ENCODE assay signal across 14 cellular contexts in the genomic region with DNA sequence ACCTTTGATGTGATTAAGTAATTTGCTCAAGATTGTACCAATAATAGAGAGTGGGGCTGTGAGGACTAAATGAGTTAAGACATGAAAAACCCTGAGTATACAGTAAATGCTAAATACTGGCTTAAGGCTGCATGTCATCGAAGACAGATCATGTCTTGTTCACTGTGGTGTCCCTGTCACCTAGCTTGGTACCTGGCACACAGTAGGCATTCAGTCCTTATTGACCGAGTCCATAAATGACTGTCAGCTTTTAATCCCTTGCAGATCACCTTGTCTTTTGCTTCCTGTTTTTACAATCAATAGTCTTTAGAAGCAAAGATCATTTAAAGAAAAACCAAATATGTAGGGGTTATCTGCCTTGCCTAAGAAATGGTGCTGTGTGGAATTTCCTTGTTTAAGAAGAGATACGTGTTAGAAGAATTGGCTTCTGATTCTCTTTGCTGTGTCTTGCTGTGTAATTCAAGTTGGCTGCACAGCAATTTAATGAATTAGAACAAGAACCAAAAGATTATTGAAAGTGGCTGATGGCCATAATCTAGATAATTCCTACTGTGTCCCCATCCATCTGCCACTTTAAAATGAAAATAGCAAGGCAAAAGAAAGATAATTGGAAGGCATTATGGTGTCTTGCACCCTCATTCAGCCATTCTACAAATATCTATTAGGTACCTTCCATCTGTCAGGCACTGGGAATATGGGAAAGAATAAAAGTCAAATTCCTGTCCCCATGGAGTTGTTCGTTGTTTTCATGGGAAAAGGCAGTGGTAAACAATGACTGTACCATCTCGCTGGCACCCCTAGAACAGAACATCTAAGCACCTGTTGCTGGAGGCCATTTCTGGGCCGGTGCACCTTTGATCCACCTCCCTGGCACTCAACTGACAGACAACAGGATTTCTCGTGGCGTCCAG. TPM values are rescaled to one million over a fixed set of nuclear protein-coding genes. Genes with fewer than 3 reads are reported as not detected.
DNase-seq lines count a peak whose midpoint lies in the region; ATAC-seq and TF ChIP-seq lines count a peak whose summit lies in the region.
"Had no signal": no experiment of that assay in that cellular context is flagged by ENCODE, and none has a peak within 500 bp of the region (broad histone marks: within the 10 kb centered on the region; RNA-seq: fewer than 3 reads in every experiment).

No MANE protein-coding gene starts in this region.

- H4K20me1 ChIP-seq in BLaER1: no peaks in the 10 kb centered on the region

- peak overlapping the region; percentile 98 for H3K4me2 ChIP-seq in BLaER1

- H3K9me3 Mint-ChIP-seq in activated T-helper 2 cell treated with anti-CD3 and anti-CD28 coated beads, Interferon-gamma antibody, Interleukin-2, Interleukin-4, amounts not matched to agents 10 μg/mL and 5 μg/mL and 100 μg/mL, durations not matched to agents 14 hours and 24 hours and 36 hours: no peaks in the 10 kb centered on the region
- H3K9me3 Mint-ChIP-seq in memory B cell (no peaks in the 10 kb centered on the region), mesothelial cell of epicardium (no peaks in the 10 kb centered on the region)

- ATAC-seq in memory B cell (ENCODE audit: low read depth): no peak

- intact Hi-C loops in activated T-helper 2 cell treated with anti-CD3 and anti-CD28 coated beads, Interferon-gamma antibody, Interleukin-2, Interleukin-4, amounts not matched to agents 10 μg/mL and 5 μg/mL and 100 μg/mL, durations not matched to agents 14 hours and 24 hours and 36 hours (cut with micrococcal nuclease): loop anchor here (1.0 kb wide), 1 partner anchor 91 kb away; the partner anchor contains the start of gene MAPK14

- H3K36me3 ChIP-seq in BLaER1: no peaks in the 10 kb centered on the region
- no peaks in the 10 kb centered on the region; a peak in 1 of 3 replicates for H3K36me3 ChIP-seq in HEK293 (ENCODE audit: control insufficient read depth in 2 of 2, insufficient read depth in 1 of 2, low read length in 2 of 2)

- no peaks in the 10 kb centered on the region for H3K27me3 Mint-ChIP-seq in activated T-helper 2 cell treated with anti-CD3 and anti-CD28 coated beads, Interferon-gamma antibody, Interleukin-2, Interleukin-4, amounts not matched to agents 10 μg/mL and 5 μg/mL and 100 μg/mL, durations not matched to agents 14 hours and 24 hours and 36 hours (ENCODE audit: low read depth)
- H3K27me3 Mint-ChIP-seq in memory B cell (no peaks in the 10 kb centered on the region), mesothelial cell of epicardium (ENCODE audit: low read depth) (no peaks in the 10 kb centered on the region)

- POLR2A ChIA-PET in HEK293 (lab: Yijun Ruan, JAX): interaction anchor here (0.5 kb wide), 1 partner anchor 320 kb away, joined by 4 read pairs; no protein-coding TSS in a partner anchor

- H3K36me3 Mint-ChIP-seq in activated T-helper 2 cell treated with anti-CD3 and anti-CD28 coated beads, Interferon-gamma antibody, Interleukin-2, Interleukin-4, amounts not matched to agents 10 μg/mL and 5 μg/mL and 100 μg/mL, durations not matched to agents 14 hours and 24 hours and 36 hours (ENCODE audit: low read depth): peaks cover 21% of the 10 kb centered on the region
- H3K36me3 Mint-ChIP-seq in memory B cell (peaks cover 2% of the 10 kb centered on the region), mesothelial cell of epicardium (peaks cover 4% of the 10 kb centered on the region)

- H3K4me1 Mint-ChIP-seq in activated T-helper 2 cell treated with anti-CD3 and anti-CD28 coated beads, Interferon-gamma antibody, Interleukin-2, Interleukin-4, amounts not matched to agents 10 μg/mL and 5 μg/mL and 100 μg/mL, durations not matched to agents 14 hours and 24 hours and 36 hours (ENCODE audit: low read depth): peaks cover 80% of the 10 kb centered on the region
- peaks cover 69% of the 10 kb centered on the region for H3K4me1 Mint-ChIP-seq in memory B cell
- H3K4me1 Mint-ChIP-seq in mesothelial cell of epicardium: peaks cover 15% of the 10 kb centered on the region

- H3K27me3 ChIP-seq in BLaER1: no peaks in the 10 kb centered on the region
- H3K27me3 ChIP-seq: BE2C, dorsolateral prefrontal cortex had no signal

- no peak overlapping the region for H3K4me3 Mint-ChIP-seq in activated T-helper 2 cell treated with anti-CD3 and anti-CD28 coated beads, Interferon-gamma antibody, Interleukin-2, Interleukin-4, amounts not matched to agents 10 μg/mL and 5 μg/mL and 100 μg/mL, durations not matched to agents 14 hours and 24 hours and 36 hours (ENCODE audit: low read depth)
- H3K4me3 Mint-ChIP-seq in memory B cell: no peak overlapping the region
- H3K4me3 Mint-ChIP-seq in mesothelial cell of epicardium: no peak overlapping the region

- CTCF ChIA-PET in HEK293 (lab: Yijun Ruan, JAX): interaction anchor here (0.6 to 1.4 kb wide), 5 partner anchors 22 to 566 kb away, joined by 3 to 8 read pairs (median 3); no protein-coding TSS in a partner anchor

- TF ChIP-seq CTCF in HEK293 (tag by site-specific recombination; IDR thresholded peaks at IDR 0.05) (no peak), mesothelial cell of epicardium (IDR thresholded peaks at IDR 0.05; ENCODE audit: unreplicated experiment) (no peak)

- H3K9me3 ChIP-seq in BLaER1 (no peaks in the 10 kb centered on the region), HEK293 (ENCODE audit: control insufficient read depth, insufficient read depth, low read depth, low read length) (no peaks in the 10 kb centered on the region)
- H3K9me3 ChIP-seq: BE2C had no signal

- H3K4me1 ChIP-seq in BLaER1: peaks cover 100% of the 10 kb centered on the region
- no peaks in the 10 kb centered on the region for H3K4me1 ChIP-seq in HEK293 (ENCODE audit: control insufficient read depth, insufficient read depth, low read length)
- H3K4me1 ChIP-seq: BE2C had no signal

- peak overlapping the region; percentile 97 for H3K27ac Mint-ChIP-seq in activated T-helper 2 cell treated with anti-CD3 and anti-CD28 coated beads, Interferon-gamma antibody, Interleukin-2, Interleukin-4, amounts not matched to agents 10 μg/mL and 5 μg/mL and 100 μg/mL, durations not matched to agents 14 hours and 24 hours and 36 hours
- H3K27ac Mint-ChIP-seq in memory B cell: peak overlapping the region; percentile 14
- no peak overlapping the region for H3K27ac Mint-ChIP-seq in mesothelial cell of epicardium

- no peak overlapping the region for H3K9ac ChIP-seq in BLaER1

- DNase-seq in activated T-helper 2 cell treated with anti-CD3 and anti-CD28 coated beads, Interferon-gamma antibody, Interleukin-2, Interleukin-4, amounts not matched to agents 10 μg/mL and 5 μg/mL and 100 μg/mL, durations not matched to agents 14 hours and 24 hours and 36 hours (ENCODE audit: low spot score): no peak
- DNase-seq in memory B cell (ENCODE audit: low spot score in 2 of 2) (no peak), NCI-H2227 (lab: John Stamatoyannopoulos, UW; ENCODE audit: unreplicated experiment) (no peak), mesothelial cell of epicardium (ENCODE audit: low spot score in 2 of 2, unreplicated experiment in 2 of 2) (no peak), cerebellum (ENCODE audit: low spot score) (no peak)
- no peak for DNase-seq in activated CD8-positive, alpha-beta memory T cell treated with anti-CD3 and anti-CD28 coated beads for 24 hours
- DNase-seq: aorta, BE2C, dorsolateral prefrontal cortex, NCI-H1694, NCI-H526, RPMI8226 had no signal

- H3K27ac ChIP-seq in BLaER1: peak overlapping the region; percentile 64
- no peak overlapping the region for H3K27ac ChIP-seq in HEK293 (ENCODE audit: extremely low read depth, low read depth, low read length)

- H3K4me3 ChIP-seq in BLaER1 (no peak overlapping the region), HEK293 (ENCODE audit: low read depth, low read length) (no peak overlapping the region)
- H3K4me3 ChIP-seq: dorsolateral prefrontal cortex had no signal

TF ChIP-seq in HEK293, 187 proteins besides CTCF, POLR2A, EP300 and RAD21:
- TF ChIP-seq ZNF830 (tag by site-specific recombination; IDR thresholded peaks at IDR 0.05; ENCODE audit: low read depth): no peak
- peak; percentile 77 for TF ChIP-seq SCRT2 (tag by site-specific recombination; IDR thresholded peaks at IDR 0.05)
- no peak for TF ChIP-seq ZNF302 (tag by site-specific recombination; IDR thresholded peaks at IDR 0.05; ENCODE audit: low read depth)
- TF ChIP-seq ZNF175 (tag by site-specific recombination; IDR thresholded peaks at IDR 0.05): no peak
- no peak for TF ChIP-seq ZNF155 (tag by site-specific recombination; IDR thresholded peaks at IDR 0.05)
- TF ChIP-seq ZNF624 (tag by site-specific recombination; IDR thresholded peaks at IDR 0.05): no peak

RNA-seq across cellular contexts. Expression of gene MAPK13, which starts 12.4 kb away (rescaled TPM):
- total RNA-seq in activated T-helper 2 cell treated with anti-CD3 and anti-CD28 coated beads, Interferon-gamma antibody, Interleukin-2, Interleukin-4, amounts not matched to agents 10 μg/mL and 5 μg/mL and 100 μg/mL, durations not matched to agents 14 hours and 24 hours and 36 hours: 34.7 and 37.5 TPM in 2 replicates
- total RNA-seq in mesothelial cell of epicardium (18.6 to 23.4 TPM (median 20.6 TPM) in 3 replicates), cerebellum (3.5 TPM)
